Comparison of ENCODE assay signal across 3 cellular contexts in genomic region chr14:58129208-58129607, GRCh38.
TF ChIP-seq lines count a peak whose summit lies in the region.

No MANE protein-coding gene starts in this region.

TF ChIP-seq in SK-N-SH, 30 proteins besides CTCF, POLR2A, EP300 and RAD21 (continued from another document and continues in another):
- TF ChIP-seq, protein P1, sequence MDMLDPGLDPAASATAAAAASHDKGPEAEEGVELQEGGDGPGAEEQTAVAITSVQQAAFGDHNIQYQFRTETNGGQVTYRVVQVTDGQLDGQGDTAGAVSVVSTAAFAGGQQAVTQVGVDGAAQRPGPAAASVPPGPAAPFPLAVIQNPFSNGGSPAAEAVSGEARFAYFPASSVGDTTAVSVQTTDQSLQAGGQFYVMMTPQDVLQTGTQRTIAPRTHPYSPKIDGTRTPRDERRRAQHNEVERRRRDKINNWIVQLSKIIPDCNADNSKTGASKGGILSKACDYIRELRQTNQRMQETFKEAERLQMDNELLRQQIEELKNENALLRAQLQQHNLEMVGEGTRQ (IDR thresholded peaks at IDR 0.05; ENCODE audit: borderline replicate concordance, low read depth, low read length): no peak
- TF ChIP-seq CHD2 (IDR thresholded peaks at IDR 0.05; ENCODE audit: low read length, partially characterized antibody): no peak
- TF ChIP-seq PBX3 (IDR thresholded peaks at IDR 0.05): no peak
- no peak for TF ChIP-seq RFX5 (IDR thresholded peaks at IDR 0.05; ENCODE audit: low read length)
- no peak for TF ChIP-seq FOXM1 (IDR thresholded peaks at IDR 0.05; ENCODE audit: low read depth)
- TF ChIP-seq NFIC (IDR thresholded peaks at IDR 0.05; ENCODE audit: borderline replicate concordance): no peak
- TF ChIP-seq, protein P2, sequence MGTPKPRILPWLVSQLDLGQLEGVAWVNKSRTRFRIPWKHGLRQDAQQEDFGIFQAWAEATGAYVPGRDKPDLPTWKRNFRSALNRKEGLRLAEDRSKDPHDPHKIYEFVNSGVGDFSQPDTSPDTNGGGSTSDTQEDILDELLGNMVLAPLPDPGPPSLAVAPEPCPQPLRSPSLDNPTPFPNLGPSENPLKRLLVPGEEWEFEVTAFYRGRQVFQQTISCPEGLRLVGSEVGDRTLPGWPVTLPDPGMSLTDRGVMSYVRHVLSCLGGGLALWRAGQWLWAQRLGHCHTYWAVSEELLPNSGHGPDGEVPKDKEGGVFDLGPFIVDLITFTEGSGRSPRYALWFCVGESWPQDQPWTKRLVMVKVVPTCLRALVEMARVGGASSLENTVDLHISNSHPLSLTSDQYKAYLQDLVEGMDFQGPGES (IDR thresholded peaks at IDR 0.05; ENCODE audit: low read depth, low read length): no peak
- TF ChIP-seq YY1 (IDR thresholded peaks at IDR 0.05; ENCODE audit: low read depth): no peak
- TF ChIP-seq TEAD4 (IDR thresholded peaks at IDR 0.05; ENCODE audit: borderline replicate concordance, insufficient read depth): no peak
- no peak for TF ChIP-seq SIN3A (IDR thresholded peaks at IDR 0.05; ENCODE audit: borderline replicate concordance, low read depth, low read length)
- no peak for TF ChIP-seq ZBTB33 (IDR thresholded peaks at IDR 0.05; ENCODE audit: borderline replicate concordance, low read depth)
- no peak for TF ChIP-seq MXI1 (IDR thresholded peaks at IDR 0.05; ENCODE audit: low read depth, low read length)
- TF ChIP-seq NRF1 (IDR thresholded peaks at IDR 0.05; ENCODE audit: low read depth, low read length): no peak
- no peak for TF ChIP-seq SMC3 (IDR thresholded peaks at IDR 0.05; ENCODE audit: low read depth, low read length)
- TF ChIP-seq RXRA (IDR thresholded peaks at IDR 0.05; ENCODE audit: borderline replicate concordance, low read depth): no peak
- TF ChIP-seq MEF2A (IDR thresholded peaks at IDR 0.05; ENCODE audit: borderline replicate concordance, low read depth): no peak

TF ChIP-seq in SK-N-SH treated with all-trans-retinoic acid at 6 μM for 48 hours, 23 proteins besides CTCF, POLR2A, EP300 and RAD21 (continued from another document):
- TF ChIP-seq, protein P3, sequence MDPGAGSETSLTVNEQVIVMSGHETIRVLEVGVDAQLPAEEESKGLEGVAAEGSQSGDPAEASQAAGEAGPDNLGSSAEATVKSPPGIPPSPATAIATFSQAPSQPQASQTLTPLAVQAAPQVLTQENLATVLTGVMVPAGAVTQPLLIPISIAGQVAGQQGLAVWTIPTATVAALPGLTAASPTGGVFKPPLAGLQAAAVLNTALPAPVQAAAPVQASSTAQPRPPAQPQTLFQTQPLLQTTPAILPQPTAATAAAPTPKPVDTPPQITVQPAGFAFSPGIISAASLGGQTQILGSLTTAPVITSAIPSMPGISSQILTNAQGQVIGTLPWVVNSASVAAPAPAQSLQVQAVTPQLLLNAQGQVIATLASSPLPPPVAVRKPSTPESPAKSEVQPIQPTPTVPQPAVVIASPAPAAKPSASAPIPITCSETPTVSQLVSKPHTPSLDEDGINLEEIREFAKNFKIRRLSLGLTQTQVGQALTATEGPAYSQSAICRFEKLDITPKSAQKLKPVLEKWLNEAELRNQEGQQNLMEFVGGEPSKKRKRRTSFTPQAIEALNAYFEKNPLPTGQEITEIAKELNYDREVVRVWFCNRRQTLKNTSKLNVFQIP (CRISPR knock-in tag; IDR thresholded peaks at IDR 0.05; ENCODE audit: borderline replicate concordance, low read depth): no peak
- TF ChIP-seq ZNF70 (CRISPR knock-in tag; IDR thresholded peaks at IDR 0.05): no peak
- TF ChIP-seq ZNF8 (CRISPR knock-in tag; IDR thresholded peaks at IDR 0.05): no peak
- TF ChIP-seq TCF4 (CRISPR knock-in tag; IDR thresholded peaks at IDR 0.05; ENCODE audit: borderline replicate concordance): no peak
- TF ChIP-seq TOX (CRISPR knock-in tag; IDR thresholded peaks at IDR 0.05; ENCODE audit: borderline replicate concordance): no peak
- no peak for TF ChIP-seq GLIS3 (CRISPR knock-in tag; IDR thresholded peaks at IDR 0.05)
- TF ChIP-seq PPARA (CRISPR knock-in tag; IDR thresholded peaks at IDR 0.05; ENCODE audit: borderline replicate concordance): no peak
- TF ChIP-seq BACH2 (CRISPR knock-in tag; IDR thresholded peaks at IDR 0.05; ENCODE audit: borderline replicate concordance): no peak
- no peak for TF ChIP-seq OSR1 (CRISPR knock-in tag; IDR thresholded peaks at IDR 0.05)
- TF ChIP-seq, protein P4, sequence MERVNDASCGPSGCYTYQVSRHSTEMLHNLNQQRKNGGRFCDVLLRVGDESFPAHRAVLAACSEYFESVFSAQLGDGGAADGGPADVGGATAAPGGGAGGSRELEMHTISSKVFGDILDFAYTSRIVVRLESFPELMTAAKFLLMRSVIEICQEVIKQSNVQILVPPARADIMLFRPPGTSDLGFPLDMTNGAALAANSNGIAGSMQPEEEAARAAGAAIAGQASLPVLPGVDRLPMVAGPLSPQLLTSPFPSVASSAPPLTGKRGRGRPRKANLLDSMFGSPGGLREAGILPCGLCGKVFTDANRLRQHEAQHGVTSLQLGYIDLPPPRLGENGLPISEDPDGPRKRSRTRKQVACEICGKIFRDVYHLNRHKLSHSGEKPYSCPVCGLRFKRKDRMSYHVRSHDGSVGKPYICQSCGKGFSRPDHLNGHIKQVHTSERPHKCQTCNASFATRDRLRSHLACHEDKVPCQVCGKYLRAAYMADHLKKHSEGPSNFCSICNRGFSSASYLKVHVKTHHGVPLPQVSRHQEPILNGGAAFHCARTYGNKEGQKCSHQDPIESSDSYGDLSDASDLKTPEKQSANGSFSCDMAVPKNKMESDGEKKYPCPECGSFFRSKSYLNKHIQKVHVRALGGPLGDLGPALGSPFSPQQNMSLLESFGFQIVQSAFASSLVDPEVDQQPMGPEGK (CRISPR knock-in tag; IDR thresholded peaks at IDR 0.05; ENCODE audit: borderline replicate concordance): no peak
- no peak for TF ChIP-seq RARB (CRISPR knock-in tag; IDR thresholded peaks at IDR 0.05)
- TF ChIP-seq SNAI2 (CRISPR knock-in tag; IDR thresholded peaks at IDR 0.05): no peak
- no peak for TF ChIP-seq ARNTL (CRISPR knock-in tag; IDR thresholded peaks at IDR 0.05; ENCODE audit: borderline replicate concordance, low read depth)
- TF ChIP-seq ZFP30 (CRISPR knock-in tag; IDR thresholded peaks at IDR 0.05): no peak

TF ChIP-seq in WTC11, 78 proteins besides CTCF, POLR2A, EP300 and RAD21 (continued from another document):
- TF ChIP-seq AFF4 (CRISPR knock-in tag; IDR thresholded peaks at IDR 0.05; ENCODE audit: borderline replicate concordance): no peak
- no peak for TF ChIP-seq ZNF671 (CRISPR knock-in tag; IDR thresholded peaks at IDR 0.05)
- TF ChIP-seq MAX (CRISPR knock-in tag; IDR thresholded peaks at IDR 0.05): no peak
